Comparison of ENCODE assay signal across 16 cellular contexts in the genomic region with DNA sequence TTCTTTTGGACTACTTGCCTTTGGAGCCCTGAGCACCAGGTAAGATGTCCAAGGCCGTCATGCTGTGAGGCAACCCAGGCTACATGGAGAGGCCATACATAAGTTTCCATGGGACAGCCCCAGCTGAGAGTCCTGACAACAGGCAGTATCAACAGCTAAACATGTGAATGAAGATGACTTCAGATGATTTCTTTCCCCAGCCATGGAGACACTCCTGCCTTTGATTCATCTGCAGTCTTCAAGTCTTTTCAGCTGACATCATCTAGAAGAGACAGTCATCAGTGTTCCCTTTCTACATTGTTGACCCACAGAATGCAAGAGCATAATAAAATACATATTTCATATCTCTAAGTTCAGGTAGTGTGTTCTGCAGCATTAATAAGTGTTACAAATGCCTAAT.
DNase-seq lines count a peak whose midpoint lies in the region; ATAC-seq, FAIRE-seq and TF ChIP-seq lines count a peak whose summit lies in the region.
"Had no signal": no experiment of that assay in that cellular context is flagged by ENCODE, and none has a peak within 500 bp of the region (broad histone marks: within the 10 kb centered on the region; RNA-seq: fewer than 3 reads in every experiment).

No MANE protein-coding gene starts in this region.

- H3K27me3 ChIP-seq in mammary epithelial cell (ENCODE audit: insufficient read depth, low read length), result no peaks in the 10 kb centered on the region
- H3K27me3 ChIP-seq in breast epithelium, result no peaks in the 10 kb centered on the region
- no peaks in the 10 kb centered on the region for H3K27me3 ChIP-seq in bronchial epithelial cell (ENCODE audit: control insufficient read depth, insufficient read depth, low read length)
- no peaks in the 10 kb centered on the region for H3K27me3 ChIP-seq in foreskin keratinocyte
- H3K27me3 ChIP-seq: BLaER1 treated with 17β-estradiol and CSF1 and Interleukin-3, amounts not matched to agents 10 nM and 100 nM had no signal

- TF ChIP-seq POLR2A in breast epithelium (IDR thresholded peaks at IDR 0.05), result no peak

- no peak for ATAC-seq in foreskin keratinocyte
- no peak for ATAC-seq in HG03439 (IDR thresholded peaks at IDR 0.05; ENCODE audit: unreplicated experiment)
- no peak for ATAC-seq in activated T-cell treated with anti-CD3 and anti-CD28 coated beads, Interleukin-2, amount 50 U/mL, for 72 hours (replicated peaks in 1 of 2)
- ATAC-seq: HepG2 had no signal

- peaks cover 0 to 3% of the 10 kb centered on the region in 2 donors for H3K9me3 Mint-ChIP-seq in activated T-cell treated with anti-CD3 and anti-CD28 coated beads, Interleukin-2, amount 50 U/mL, for 72 hours

- intact Hi-C loops in mammary epithelial cell (cut with micrococcal nuclease) (no loop called here), breast epithelium (cut with DNase I; ENCODE audit: low total_unique reads) (no loop called here)

- H3K27me3 Mint-ChIP-seq in activated T-cell treated with anti-CD3 and anti-CD28 coated beads, Interleukin-2, amount 50 U/mL, for 72 hours (ENCODE audit: low read depth), result no peaks in the 10 kb centered on the region
- H3K27me3 Mint-ChIP-seq: CD4-positive, CD25-positive, alpha-beta regulatory T cell had no signal

- dilution Hi-C loops in mammary epithelial cell (cut with HindIII; ENCODE audit: low sequenced_read_pairs), result no loop called here

- FAIRE-seq in bronchial epithelial cell (lab: Jason Lieb, UNC) (no peak), RCC 7860 (lab: Jason Lieb, UNC) (no peak)
- FAIRE-seq: GM18507, HepG2, HTR-8/SVneo had no signal

- 100% methylated on average over 1 of the region's 1 CpG for WGBS in mammary epithelial cell (ENCODE audit: low coverage, missing lambda C conversion rate)

- H3K9me3 ChIP-seq in mammary epithelial cell (replicated peaks; ENCODE audit: insufficient read depth, low read length) (no peaks in the 10 kb centered on the region), breast epithelium (no peaks in the 10 kb centered on the region)

- H3K36me3 ChIP-seq in mammary epithelial cell (ENCODE audit: insufficient read depth, low read length) (no peaks in the 10 kb centered on the region), breast epithelium (peaks cover 3% of the 10 kb centered on the region), bronchial epithelial cell (ENCODE audit: control insufficient read depth, insufficient read depth, low read length) (no peaks in the 10 kb centered on the region)
- H3K36me3 ChIP-seq: BLaER1 treated with 17β-estradiol and CSF1 and Interleukin-3, amounts not matched to agents 10 nM and 100 nM had no signal

- no peak overlapping the region for H3K27ac Mint-ChIP-seq in activated T-cell treated with anti-CD3 and anti-CD28 coated beads, Interleukin-2, amount 50 U/mL, for 72 hours

- H2AFZ ChIP-seq in mammary epithelial cell (ENCODE audit: low read depth, low read length), result no peak overlapping the region

- no peak overlapping the region for H3K27ac ChIP-seq in mammary epithelial cell (ENCODE audit: insufficient read depth, low read depth, low read length)
- H3K27ac ChIP-seq in breast epithelium, result no peak overlapping the region
- no peak overlapping the region for H3K27ac ChIP-seq in foreskin keratinocyte
- H3K27ac ChIP-seq in substantia nigra (ENCODE audit: low read depth, low read length, poor library complexity, severe bottlenecking), result no peak overlapping the region
- H3K27ac ChIP-seq: BLaER1 treated with 17β-estradiol and CSF1 and Interleukin-3, amounts not matched to agents 10 nM and 100 nM had no signal

- H3K36me3 Mint-ChIP-seq in activated T-cell treated with anti-CD3 and anti-CD28 coated beads, Interleukin-2, amount 50 U/mL, for 72 hours (ENCODE audit: insufficient read depth in 2 of 2), result peaks cover 2 to 6% of the 10 kb centered on the region in 2 donors
- H3K36me3 Mint-ChIP-seq: CD4-positive, CD25-positive, alpha-beta regulatory T cell had no signal

- no peaks in the 10 kb centered on the region for H3K4me1 Mint-ChIP-seq in activated T-cell treated with anti-CD3 and anti-CD28 coated beads, Interleukin-2, amount 50 U/mL, for 72 hours (ENCODE audit: low read depth)
- H3K4me1 Mint-ChIP-seq: CD4-positive, CD25-positive, alpha-beta regulatory T cell had no signal

- no peak overlapping the region for H3K9ac ChIP-seq in mammary epithelial cell (ENCODE audit: insufficient read depth, low read length)
- H3K9ac ChIP-seq: BLaER1 treated with 17β-estradiol and CSF1 and Interleukin-3, amounts not matched to agents 10 nM and 100 nM had no signal

- in situ Hi-C loops in mammary epithelial cell (cut with MboI; ENCODE audit: low sequenced_read_pairs in 2 of 2), result no loop called here

- CTCF ChIA-PET in mammary epithelial cell (lab: Charles Lee; ENCODE audit: low non-redundant PET), result interaction anchor here (0.7 kb wide), 1 partner anchor 391 kb away, joined by 4 read pairs; no protein-coding TSS in a partner anchor

- H3K4me3 Mint-ChIP-seq in activated T-cell treated with anti-CD3 and anti-CD28 coated beads, Interleukin-2, amount 50 U/mL, for 72 hours, result no peak overlapping the region
- H3K4me3 Mint-ChIP-seq: CD4-positive, CD25-positive, alpha-beta regulatory T cell had no signal

- H3K4me1 ChIP-seq in mammary epithelial cell (ENCODE audit: insufficient read depth, low read length) (no peaks in the 10 kb centered on the region), breast epithelium (no peaks in the 10 kb centered on the region), foreskin keratinocyte (no peaks in the 10 kb centered on the region)
- H3K4me1 ChIP-seq: BLaER1 treated with 17β-estradiol and CSF1 and Interleukin-3, amounts not matched to agents 10 nM and 100 nM had no signal

- H3K4me3 ChIP-seq in mammary epithelial cell (replicated peaks in 1 of 3; ENCODE audit: insufficient read depth in 1 of 3, low read depth in 2 of 3, low read length in 3 of 3) (no peak overlapping the region), breast epithelium (no peak overlapping the region), bronchial epithelial cell (ENCODE audit: low read depth, low read length) (no peak overlapping the region)
- H3K4me3 ChIP-seq: BLaER1 treated with 17β-estradiol and CSF1 and Interleukin-3, amounts not matched to agents 10 nM and 100 nM had no signal

- no TSS peak for BruUV-seq in mammary epithelial cell (replicated peaks; lab: Mats Ljungman, UMichigan)

- TF ChIP-seq CTCF in mammary epithelial cell (conservative IDR thresholded peaks at IDR 0.05 in 1 of 2, IDR thresholded peaks at IDR 0.05 in 1 of 2; ENCODE audit: extremely low read depth in 1 of 2, insufficient read depth in 1 of 2, low read depth in 1 of 2, low read length in 2 of 2) (no peak), breast epithelium (IDR thresholded peaks at IDR 0.05) (no peak), bronchial epithelial cell (IDR thresholded peaks at IDR 0.05; ENCODE audit: insufficient read depth, low read length, severe bottlenecking) (no peak), foreskin keratinocyte (conservative IDR thresholded peaks at IDR 0.05) (no peak)

- H3K79me2 ChIP-seq in mammary epithelial cell (ENCODE audit: insufficient read depth, low read length), result no peaks in the 10 kb centered on the region

- no peaks in the 10 kb centered on the region for H4K20me1 ChIP-seq in mammary epithelial cell (ENCODE audit: insufficient read depth, low read length)
- H4K20me1 ChIP-seq: BLaER1 treated with 17β-estradiol and CSF1 and Interleukin-3, amounts not matched to agents 10 nM and 100 nM had no signal

- peak; percentile 31 for DNase-seq in mammary epithelial cell
- DNase-seq in breast epithelium (ENCODE audit: low spot score in 2 of 2), result no peak
- peak; percentile 13 for DNase-seq in bronchial epithelial cell (ENCODE audit: low read depth)
- peak; percentile 7 to 62 for DNase-seq in foreskin keratinocyte
- no peak for DNase-seq in RCC 7860 (ENCODE audit: low spot score)
- no peak for DNase-seq in substantia nigra (lab: John Stamatoyannopoulos, UW)
- no peak for DNase-seq in activated T-cell treated with anti-CD3 and anti-CD28 coated beads, Interleukin-2, amount 50 U/mL, for 72 hours
- DNase-seq: 8988T; CD4-positive, CD25-positive, alpha-beta regulatory T cell; DMS53; H7 had no signal

- no peak overlapping the region for H3K4me2 ChIP-seq in mammary epithelial cell (ENCODE audit: insufficient read depth, low read depth, low read length)
- H3K4me2 ChIP-seq: BLaER1 treated with 17β-estradiol and CSF1 and Interleukin-3, amounts not matched to agents 10 nM and 100 nM had no signal

Comparison
In these comparisons a context has a peak if more than half of its experiments do, and no peak if none do; other contexts are left out.
1. DNase-seq: peak in mammary epithelial cell (single experiment), bronchial epithelial cell (single experiment) and foreskin keratinocyte (2 of 2); none in breast epithelium (0 of 2), RCC 7860 (single experiment), substantia nigra (0 of 49) and activated T-cell treated with anti-CD3 and anti-CD28 coated beads, Interleukin-2, amount 50 U/mL, for 72 hours (0 of 2).